ENCODE assay signal across 20 cellular contexts in the genomic region with DNA sequence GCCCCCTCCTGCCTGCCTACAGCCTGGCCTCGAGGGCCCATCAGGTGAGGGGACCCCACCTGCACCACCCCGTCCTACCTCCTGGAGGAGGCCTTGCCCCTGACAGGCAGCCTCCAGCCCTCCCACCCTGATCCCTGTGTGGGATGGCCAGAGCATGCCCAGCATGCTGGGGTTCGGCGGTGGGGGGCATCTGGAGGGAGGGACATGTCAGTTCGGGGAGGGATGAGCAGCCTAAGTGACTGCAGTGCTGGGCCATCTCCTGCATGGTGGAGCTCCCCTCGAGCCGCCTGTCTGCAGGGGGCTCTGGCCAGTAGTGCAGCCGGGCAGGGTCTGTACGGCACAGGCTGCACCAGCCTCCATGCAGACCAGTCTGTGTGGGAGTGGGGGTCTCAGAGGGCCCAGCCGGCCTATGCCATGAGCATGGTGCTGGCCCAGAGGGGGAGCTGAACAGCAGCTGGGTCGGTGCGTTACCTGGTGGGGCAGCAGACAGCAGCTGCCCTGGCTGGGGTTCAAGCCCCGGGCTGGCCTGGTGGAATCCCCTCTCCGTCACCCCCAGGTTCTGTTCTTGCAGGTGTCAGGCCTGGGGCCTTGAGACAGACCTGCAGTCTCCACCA.
"Had no signal": no experiment of that assay in that cellular context is flagged by ENCODE, and none has a peak within 500 bp of the region (broad histone marks: within the 10 kb centered on the region; RNA-seq: fewer than 3 reads in every experiment).

No MANE protein-coding gene starts in this region.

- FAIRE-seq: colon, urothelium cell line had no signal

- H3K27ac Mint-ChIP-seq: memory B cell, mesothelial cell of epicardium, nephron progenitor cell had no signal

- H3K9me3 ChIP-seq: esophagus squamous epithelium, gastroesophageal sphincter, left lung, lower lobe of right lung, ovary, right atrium auricular region had no signal

- H3K27me3 ChIP-seq: esophagus squamous epithelium, gastroesophageal sphincter, left lung, ovary, right atrium auricular region had no signal

- H3K36me3 Mint-ChIP-seq: memory B cell had no signal

- DNase-seq: effector memory CD8-positive, alpha-beta T cell; esophagus squamous epithelium; foreskin fibroblast; glutamatergic neuron; islet precursor cell; lower lobe of right lung; nephron progenitor cell; ovary; stimulated activated CD4-positive, alpha-beta T cell treated with anti-CD3 and anti-CD28 coated beads, Interleukin-2, amount 100 ng/mL, for 48 hours; stimulated activated naive CD4-positive, alpha-beta T cell treated with Interleukin-2 at 50 U/mL for 16 hours; trophoblast cell had no signal

- ATAC-seq: effector memory CD8-positive, alpha-beta T cell; gastroesophageal sphincter; left lung; lower lobe of right lung had no signal

- H3K27ac ChIP-seq: esophagus squamous epithelium, gastroesophageal sphincter, left lung, lower lobe of right lung, ovary, right atrium auricular region had no signal

- H3K4me2 ChIP-seq: smooth muscle cell had no signal

- H3K36me3 ChIP-seq: ovary, right atrium auricular region had no signal

- H3K27me3 Mint-ChIP-seq: dendritic cell treated with granulocyte-macrophage colony-stimulating factor and Interleukin-4, amounts not matched to agents 40 ng/mL and 50 ng/mL, for 4 days; effector memory CD8-positive, alpha-beta T cell; memory B cell had no signal

- H3K4me3 Mint-ChIP-seq: dendritic cell treated with granulocyte-macrophage colony-stimulating factor and Interleukin-4, amounts not matched to agents 40 ng/mL and 50 ng/mL, for 4 days; effector memory CD8-positive, alpha-beta T cell; memory B cell; mesothelial cell of epicardium; nephron progenitor cell had no signal

- H3K4me3 ChIP-seq: esophagus squamous epithelium, gastroesophageal sphincter, left lung, lower lobe of right lung, ovary, right atrium auricular region, smooth muscle cell had no signal

- H3K9me3 Mint-ChIP-seq: dendritic cell treated with granulocyte-macrophage colony-stimulating factor and Interleukin-4, amounts not matched to agents 40 ng/mL and 50 ng/mL, for 4 days; effector memory CD8-positive, alpha-beta T cell; memory B cell; mesothelial cell of epicardium; nephron progenitor cell had no signal
